In the genomic region with DNA sequence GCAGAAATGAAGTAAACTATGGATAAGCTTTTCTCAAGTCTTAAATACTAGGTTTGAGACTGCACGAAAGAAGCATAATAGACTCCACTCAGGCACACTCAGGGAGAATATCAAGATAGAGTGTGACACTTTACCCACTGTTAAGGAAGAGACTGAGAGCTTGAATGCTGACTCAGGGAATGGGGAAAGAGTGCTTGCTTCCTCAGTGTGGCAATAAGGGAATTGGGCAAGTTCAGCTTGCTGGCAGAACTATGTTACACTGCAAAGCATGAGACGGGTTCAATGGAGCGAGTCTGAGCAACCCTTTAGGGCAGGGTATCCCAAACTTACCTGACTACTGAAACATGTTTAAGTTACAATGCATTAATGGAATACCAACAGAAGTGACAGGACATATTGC, we compare ENCODE assay signal across 11 cellular contexts.
DNase-seq lines count a peak whose midpoint lies in the region; ATAC-seq and TF ChIP-seq lines count a peak whose summit lies in the region.
"Had no signal": no experiment of that assay in that cellular context is flagged by ENCODE, and none has a peak within 500 bp of the region (broad histone marks: within the 10 kb centered on the region; RNA-seq: fewer than 3 reads in every experiment).

No MANE protein-coding gene starts in this region.

- H3K4me3 ChIP-seq in NB4 (ENCODE audit: low read depth, low read length) (no peak overlapping the region), cardiac fibroblast (replicated peaks in 1 of 2; ENCODE audit: low read depth in 2 of 2, low read length in 2 of 2) (no peak overlapping the region), subcutaneous abdominal adipose tissue (ENCODE audit: low read depth in 1 of 5, low read length in 5 of 5) (no peak overlapping the region)

- TF ChIP-seq POLR2A in NB4 (IDR thresholded peaks at IDR 0.05; ENCODE audit: extremely low read depth, insufficient read length) = no peak

- no peaks in the 10 kb centered on the region for H3K9me3 ChIP-seq in subcutaneous abdominal adipose tissue (ENCODE audit: control insufficient read depth in 5 of 5, low read length in 5 of 5)

- no peaks in the 10 kb centered on the region for H3K36me3 ChIP-seq in subcutaneous abdominal adipose tissue (ENCODE audit: control insufficient read depth in 5 of 5, insufficient read depth in 5 of 5, low read length in 5 of 5)

- peak overlapping the region; percentile 0 for H3K27ac ChIP-seq in subcutaneous abdominal adipose tissue (ENCODE audit: low read depth, low read length)

- H3K4me1 ChIP-seq in subcutaneous abdominal adipose tissue (ENCODE audit: control insufficient read depth in 5 of 5, insufficient read depth in 5 of 5, low read length in 5 of 5) = peaks cover 0 to 16% (median 9%) of the 10 kb centered on the region in 5 donors

- TF ChIP-seq CTCF in NB4 (IDR thresholded peaks at IDR 0.05; ENCODE audit: low read depth, low read length) (no peak), cardiac fibroblast (IDR thresholded peaks at IDR 0.05; ENCODE audit: low read depth, low read length) (no peak)

- H3K9ac ChIP-seq in subcutaneous abdominal adipose tissue (ENCODE audit: low read length in 5 of 5) = no peak overlapping the region

- no peak for ATAC-seq in HG03139 (IDR thresholded peaks at IDR 0.05; ENCODE audit: unreplicated experiment)
- ATAC-seq in GM21367 (IDR thresholded peaks at IDR 0.05; ENCODE audit: unreplicated experiment) = no peak
- ATAC-seq: naive thymus-derived CD8-positive, alpha-beta T cell; Panc1 had no signal

- H3K27me3 ChIP-seq in subcutaneous abdominal adipose tissue (ENCODE audit: control insufficient read depth in 5 of 5, insufficient read depth in 4 of 5, low read length in 5 of 5) = no peaks in the 10 kb centered on the region

- peak; percentile 30 for DNase-seq in NB4 (ENCODE audit: low read depth)
- DNase-seq in cardiac fibroblast (ENCODE audit: low read depth in 2 of 2) = peak; percentile 8 to 46
- DNase-seq in kidney tubule cell (ENCODE audit: low spot score) = peak; percentile 47
- DNase-seq in iPS-NIHi7 (ENCODE audit: extremely low spot score) = no peak
- no peak for DNase-seq in HUDEP-2 (lab: John Stamatoyannopoulos, UW; ENCODE audit: unreplicated experiment in 76 of 76)
- DNase-seq: activated naive CD4-positive, alpha-beta T cell; naive thymus-derived CD8-positive, alpha-beta T cell had no signal

Comparison
In these comparisons a context has a peak if more than half of its experiments do, and no peak if none do; other contexts are left out.
1. DNase-seq: peak in NB4 (single experiment), cardiac fibroblast (2 of 2) and kidney tubule cell (single experiment); none in iPS-NIHi7 (single experiment) and HUDEP-2 (0 of 76).